8 cellular contexts compared by ENCODE assay signal in the genomic region with DNA sequence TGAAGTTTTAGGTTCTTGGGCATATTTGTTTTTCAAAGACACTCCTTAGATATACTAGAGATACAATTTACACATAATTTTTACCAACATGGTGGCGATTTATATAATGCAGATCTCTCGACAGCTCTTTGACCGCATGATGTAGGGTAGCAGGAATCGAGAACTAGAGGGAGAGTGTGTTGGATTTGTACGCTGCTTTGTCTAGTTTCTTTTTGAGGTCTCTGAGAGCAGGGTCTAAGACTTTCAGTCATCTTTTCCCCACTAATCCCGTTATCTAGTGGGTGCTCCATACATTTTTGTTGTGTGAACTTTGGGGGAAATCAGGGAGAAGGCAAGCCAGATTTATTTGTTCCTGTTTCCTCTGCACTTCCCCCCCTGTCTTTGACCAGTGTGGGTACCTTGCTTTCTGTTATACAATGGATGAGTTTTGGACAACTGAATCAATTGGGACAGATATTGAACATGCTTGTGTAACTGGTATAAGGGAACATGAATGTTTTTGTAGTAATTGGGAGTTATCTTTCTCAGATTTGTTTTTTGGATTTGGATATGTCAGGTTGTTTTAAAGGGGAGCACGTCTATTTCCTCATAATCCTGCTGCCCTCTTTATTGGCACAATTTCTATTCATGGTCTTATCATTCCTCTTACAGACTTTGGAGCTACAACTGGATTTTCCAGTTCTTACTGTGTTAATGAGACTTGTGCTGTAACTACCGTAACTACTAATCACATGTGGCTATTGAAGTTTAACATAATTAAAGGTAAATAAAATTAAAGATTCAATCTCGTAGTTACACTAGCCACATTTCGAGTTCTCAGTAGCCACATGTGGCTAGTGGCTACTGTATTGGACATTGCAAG. TPM values are rescaled to one million over a fixed set of nuclear protein-coding genes. Genes with fewer than 3 reads are reported as not detected.
DNase-seq lines count a peak whose midpoint lies in the region; ATAC-seq and TF ChIP-seq lines count a peak whose summit lies in the region.

No MANE protein-coding gene starts in this region.

- DNase-seq in cardiac muscle cell (ENCODE audit: low read depth in 1 of 2, low spot score in 1 of 2): peak in 1 of 2 donors; percentile 30
- no peak for DNase-seq in left ventricle myocardium superior
- peak; percentile 52 for DNase-seq in RKO (ENCODE audit: low spot score)
- DNase-seq in endothelial cell (ENCODE audit: low spot score): no peak
- DNase-seq in progenitor cell of endocrine pancreas (ENCODE audit: low spot score, unreplicated experiment): no peak
- no peak for DNase-seq in kidney tubule cell (ENCODE audit: low spot score)

- no peaks in the 10 kb centered on the region for H3K36me3 ChIP-seq in cardiac muscle cell

- intact Hi-C loops in left ventricle myocardium superior (cut with micrococcal nuclease): loop anchor here (5.0 kb wide), 1 partner anchor 134 kb away; the partner anchor contains the start of gene RDX

- no peaks in the 10 kb centered on the region for H3K9me3 ChIP-seq in cardiac muscle cell (ENCODE audit: low read depth)

- no peaks in the 10 kb centered on the region for H3K9me3 Mint-ChIP-seq in endothelial cell (ENCODE audit: unreplicated experiment)
- no peaks in the 10 kb centered on the region for H3K9me3 Mint-ChIP-seq in progenitor cell of endocrine pancreas (ENCODE audit: low read depth)

- peak overlapping the region; percentile 94 for H3K27ac ChIP-seq in cardiac muscle cell

- H3K4me1 Mint-ChIP-seq in endothelial cell (ENCODE audit: unreplicated experiment) (peaks cover 16% of the 10 kb centered on the region), progenitor cell of endocrine pancreas (ENCODE audit: low read depth) (peaks cover 31% of the 10 kb centered on the region)

- H3K27me3 Mint-ChIP-seq in endothelial cell (ENCODE audit: unreplicated experiment) (peaks cover 15% of the 10 kb centered on the region), progenitor cell of endocrine pancreas (no peaks in the 10 kb centered on the region)

- H3K4me3 ChIP-seq in cardiac muscle cell: peak overlapping the region; percentile 70

- H3K4me1 ChIP-seq in cardiac muscle cell (ENCODE audit: low read depth): peaks cover 13% of the 10 kb centered on the region

- TF ChIP-seq CTCF in cardiac muscle cell (IDR thresholded peaks at IDR 0.05; ENCODE audit: low read depth, low read length) (no peak), endothelial cell (IDR thresholded peaks at IDR 0.05; ENCODE audit: unreplicated experiment) (no peak), progenitor cell of endocrine pancreas (IDR thresholded peaks at IDR 0.05; ENCODE audit: unreplicated experiment) (no peak)

- no peaks in the 10 kb centered on the region for H3K27me3 ChIP-seq in cardiac muscle cell

- H3K27ac Mint-ChIP-seq in endothelial cell (ENCODE audit: unreplicated experiment) (peak overlapping the region; percentile 91), progenitor cell of endocrine pancreas (peak overlapping the region; percentile 98)

- ATAC-seq in left ventricle myocardium superior: no peak
- no peak for ATAC-seq in HG03520 (IDR thresholded peaks at IDR 0.05; ENCODE audit: unreplicated experiment)
- ATAC-seq in GM18870 (IDR thresholded peaks at IDR 0.05; ENCODE audit: unreplicated experiment): no peak

- H3K36me3 Mint-ChIP-seq in endothelial cell (ENCODE audit: low read depth, unreplicated experiment): peaks cover 10% of the 10 kb centered on the region
- H3K36me3 Mint-ChIP-seq in progenitor cell of endocrine pancreas (ENCODE audit: insufficient read depth): no peaks in the 10 kb centered on the region

- peak overlapping the region; percentile 99 for H3K4me3 Mint-ChIP-seq in endothelial cell (ENCODE audit: unreplicated experiment)
- H3K4me3 Mint-ChIP-seq in progenitor cell of endocrine pancreas (ENCODE audit: low read depth): peak overlapping the region; percentile 96

RNA-seq across cellular contexts. Expression of gene FDX1, which starts 1.7 kb away (rescaled TPM):
- 20.0 and 24.1 TPM in 2 replicates for total RNA-seq in cardiac muscle cell
- 27.5 and 30.0 TPM in 2 replicates for polyA plus RNA-seq in cardiac muscle cell
- total RNA-seq in left ventricle myocardium superior: 23.2 TPM
- total RNA-seq in endothelial cell (ENCODE audit: unreplicated experiment): 14.3 TPM
- total RNA-seq in progenitor cell of endocrine pancreas: 13.6 and 14.6 TPM in 2 replicates
